ENCODE assay signal across 1 cellular context in the genomic region with DNA sequence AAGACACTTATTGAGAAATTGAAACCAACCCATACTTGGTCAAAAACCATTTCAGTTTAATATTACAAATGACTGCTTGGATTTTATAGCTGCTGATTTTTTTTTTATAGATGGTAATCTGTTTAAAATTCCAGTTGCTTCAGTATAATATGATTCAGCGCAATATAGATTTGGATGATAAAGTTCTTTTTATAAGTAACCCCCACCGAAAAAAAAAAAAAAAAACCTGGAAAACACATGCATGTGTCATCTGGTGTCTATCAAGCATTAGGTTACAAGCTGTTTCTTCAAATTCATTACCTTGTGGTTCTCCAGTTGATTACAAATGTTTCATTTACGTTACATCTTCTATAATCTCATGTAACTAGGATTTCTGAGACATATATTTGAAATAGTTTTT.
TF ChIP-seq lines count a peak whose summit lies in the region.

No MANE protein-coding gene starts in this region.

TF ChIP-seq in GM23338, 12 proteins besides CTCF, POLR2A, EP300 and RAD21 (continued from another document):
- TF ChIP-seq, protein P1, sequence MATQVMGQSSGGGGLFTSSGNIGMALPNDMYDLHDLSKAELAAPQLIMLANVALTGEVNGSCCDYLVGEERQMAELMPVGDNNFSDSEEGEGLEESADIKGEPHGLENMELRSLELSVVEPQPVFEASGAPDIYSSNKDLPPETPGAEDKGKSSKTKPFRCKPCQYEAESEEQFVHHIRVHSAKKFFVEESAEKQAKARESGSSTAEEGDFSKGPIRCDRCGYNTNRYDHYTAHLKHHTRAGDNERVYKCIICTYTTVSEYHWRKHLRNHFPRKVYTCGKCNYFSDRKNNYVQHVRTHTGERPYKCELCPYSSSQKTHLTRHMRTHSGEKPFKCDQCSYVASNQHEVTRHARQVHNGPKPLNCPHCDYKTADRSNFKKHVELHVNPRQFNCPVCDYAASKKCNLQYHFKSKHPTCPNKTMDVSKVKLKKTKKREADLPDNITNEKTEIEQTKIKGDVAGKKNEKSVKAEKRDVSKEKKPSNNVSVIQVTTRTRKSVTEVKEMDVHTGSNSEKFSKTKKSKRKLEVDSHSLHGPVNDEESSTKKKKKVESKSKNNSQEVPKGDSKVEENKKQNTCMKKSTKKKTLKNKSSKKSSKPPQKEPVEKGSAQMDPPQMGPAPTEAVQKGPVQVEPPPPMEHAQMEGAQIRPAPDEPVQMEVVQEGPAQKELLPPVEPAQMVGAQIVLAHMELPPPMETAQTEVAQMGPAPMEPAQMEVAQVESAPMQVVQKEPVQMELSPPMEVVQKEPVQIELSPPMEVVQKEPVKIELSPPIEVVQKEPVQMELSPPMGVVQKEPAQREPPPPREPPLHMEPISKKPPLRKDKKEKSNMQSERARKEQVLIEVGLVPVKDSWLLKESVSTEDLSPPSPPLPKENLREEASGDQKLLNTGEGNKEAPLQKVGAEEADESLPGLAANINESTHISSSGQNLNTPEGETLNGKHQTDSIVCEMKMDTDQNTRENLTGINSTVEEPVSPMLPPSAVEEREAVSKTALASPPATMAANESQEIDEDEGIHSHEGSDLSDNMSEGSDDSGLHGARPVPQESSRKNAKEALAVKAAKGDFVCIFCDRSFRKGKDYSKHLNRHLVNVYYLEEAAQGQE (IDR thresholded peaks at IDR 0.05; ENCODE audit: unreplicated experiment), result no peak
- TF ChIP-seq, protein P2, sequence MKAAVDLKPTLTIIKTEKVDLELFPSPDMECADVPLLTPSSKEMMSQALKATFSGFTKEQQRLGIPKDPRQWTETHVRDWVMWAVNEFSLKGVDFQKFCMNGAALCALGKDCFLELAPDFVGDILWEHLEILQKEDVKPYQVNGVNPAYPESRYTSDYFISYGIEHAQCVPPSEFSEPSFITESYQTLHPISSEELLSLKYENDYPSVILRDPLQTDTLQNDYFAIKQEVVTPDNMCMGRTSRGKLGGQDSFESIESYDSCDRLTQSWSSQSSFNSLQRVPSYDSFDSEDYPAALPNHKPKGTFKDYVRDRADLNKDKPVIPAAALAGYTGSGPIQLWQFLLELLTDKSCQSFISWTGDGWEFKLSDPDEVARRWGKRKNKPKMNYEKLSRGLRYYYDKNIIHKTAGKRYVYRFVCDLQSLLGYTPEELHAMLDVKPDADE (IDR thresholded peaks at IDR 0.05), result no peak
- no peak for TF ChIP-seq JUNB (IDR thresholded peaks at IDR 0.05; ENCODE audit: unreplicated experiment)
- TF ChIP-seq ZNF114 (CRISPR knock-in tag; IDR thresholded peaks at IDR 0.05), result no peak
- TF ChIP-seq EZH2phosphoT487 (IDR thresholded peaks at IDR 0.05; ENCODE audit: unreplicated experiment), result no peak
- no peak for TF ChIP-seq ZNF331 (CRISPR knock-in tag; IDR thresholded peaks at IDR 0.05; ENCODE audit: low read depth)
- no peak for TF ChIP-seq STAT1 (IDR thresholded peaks at IDR 0.05; ENCODE audit: unreplicated experiment)
- TF ChIP-seq NANOG (IDR thresholded peaks at IDR 0.05; ENCODE audit: borderline replicate concordance), result no peak
- TF ChIP-seq CREB1 (CRISPR knock-in tag; IDR thresholded peaks at IDR 0.05; ENCODE audit: low read depth), result no peak
